In genomic region chr6:33319939-33320314, GRCh38 we compare ENCODE assay signal across 9 cellular contexts. TPM values are rescaled to one million over a fixed set of nuclear protein-coding genes. Genes with fewer than 3 reads are reported as not detected.
DNase-seq lines count a peak whose midpoint lies in the region; ATAC-seq and TF ChIP-seq lines count a peak whose summit lies in the region.
"Had no signal": no experiment of that assay in that cellular context is flagged by ENCODE, and none has a peak within 500 bp of the region (broad histone marks: within the 10 kb centered on the region; RNA-seq: fewer than 3 reads in every experiment).

No MANE protein-coding gene starts in this region.

- CTCF ChIA-PET in BJ (lab: Yijun Ruan, JAX): no interaction called here

- H3K4me1 ChIP-seq in breast epithelium: peaks cover 0 to 57% of the 10 kb centered on the region in 2 donors

- no peaks in the 10 kb centered on the region for H3K9me3 ChIP-seq in breast epithelium

- POLR2A ChIA-PET in BJ (lab: Charles Lee): no interaction called here

- H3K36me3 Mint-ChIP-seq in IgD-negative memory B cell (peaks cover 6% of the 10 kb centered on the region), nephron (ENCODE audit: low read depth) (peaks cover 24% of the 10 kb centered on the region)

- intact Hi-C loops in breast epithelium (cut with DNase I; ENCODE audit: low total_unique reads): no loop called here

- no peak for DNase-seq in BJ (ENCODE audit: low read depth)
- no peak for DNase-seq in breast epithelium (ENCODE audit: low spot score in 2 of 2)
- no peak for DNase-seq in kidney tubule cell (ENCODE audit: low spot score)
- no peak for DNase-seq in AG08395 (ENCODE audit: low spot score)
- DNase-seq: GF-D8 had no signal

- no peaks in the 10 kb centered on the region for H3K27me3 Mint-ChIP-seq in IgD-negative memory B cell
- H3K27me3 Mint-ChIP-seq in nephron (ENCODE audit: low read depth): no peaks in the 10 kb centered on the region

- peaks cover 21% of the 10 kb centered on the region for H3K36me3 ChIP-seq in BJ (ENCODE audit: control insufficient read depth, insufficient read depth, low read length)
- H3K36me3 ChIP-seq in breast epithelium: no peaks in the 10 kb centered on the region

- H3K9me3 Mint-ChIP-seq in IgD-negative memory B cell (no peaks in the 10 kb centered on the region), nephron (no peaks in the 10 kb centered on the region)

- H3K27ac Mint-ChIP-seq in IgD-negative memory B cell (peak overlapping the region in 2 of 3 donors; percentile 72 to 98), nephron (peak overlapping the region; percentile 64 to 98 (median 91))

- TF ChIP-seq CTCF in BJ (IDR thresholded peaks at IDR 0.05; ENCODE audit: insufficient read depth, low read depth, low read length) (no peak), breast epithelium (IDR thresholded peaks at IDR 0.05) (no peak), nephron (IDR thresholded peaks at IDR 0.05; ENCODE audit: unreplicated experiment in 3 of 3) (no peak)

- TF ChIP-seq POLR2A in breast epithelium (IDR thresholded peaks at IDR 0.05): no peak

- H3K27me3 ChIP-seq in BJ (ENCODE audit: control insufficient read depth, insufficient read depth, low read length): no peaks in the 10 kb centered on the region
- H3K27me3 ChIP-seq in breast epithelium: no peaks in the 10 kb centered on the region

- H3K4me3 ChIP-seq in BJ (ENCODE audit: low read depth, low read length): peak overlapping the region; percentile 18; the same call in 1 of the 2 replicates
- peak overlapping the region in 2 of 3 donors; percentile 4 to 85 for H3K4me3 ChIP-seq in breast epithelium

- H3K4me1 Mint-ChIP-seq in IgD-negative memory B cell (peaks cover 18 to 51% (median 44%) of the 10 kb centered on the region in 3 donors), nephron (peaks cover 66% of the 10 kb centered on the region)

- H3K4me3 Mint-ChIP-seq in IgD-negative memory B cell: peak overlapping the region; percentile 30 to 95 (median 58)
- peak overlapping the region; percentile 88 to 97 (median 96) for H3K4me3 Mint-ChIP-seq in nephron

- H3K27ac ChIP-seq in breast epithelium: peak overlapping the region; percentile 92 to 96

- ATAC-seq in GM18502 (IDR thresholded peaks at IDR 0.05; ENCODE audit: poor library complexity, unreplicated experiment) (no peak), HG02981 (IDR thresholded peaks at IDR 0.05; ENCODE audit: unreplicated experiment) (no peak)

RNA-seq across cellular contexts. Expression of gene ZBTB22, which starts 2.4 kb away (rescaled TPM):
- polyA plus RNA-seq in BJ (2011; rRNA removed) (10.6 and 13.6 TPM in 2 replicates), IgD-negative memory B cell (14.8 TPM)
- polyA minus RNA-seq in BJ (2011; rRNA and poly(A)+ RNA removed): 11.8 and 18.2 TPM in 2 replicates
- 10 to 100 TPM; 12.6 to 27.2 (median 18.7) TPM for total RNA-seq in breast epithelium

RNA-seq across cellular contexts. Expression of gene DAXX, which starts 2.8 kb away (rescaled TPM):
- polyA plus RNA-seq in BJ (2011; rRNA removed) (37.5 and 46.9 TPM in 2 replicates), IgD-negative memory B cell (144 TPM)
- polyA minus RNA-seq in BJ (2011; rRNA and poly(A)+ RNA removed): 11.8 and 18.3 TPM in 2 replicates
- 10 to 100 TPM; 39.0 to 56.3 (median 39.8) TPM for total RNA-seq in breast epithelium

RNA-seq across cellular contexts. Expression of gene TAPBP, which starts 6.0 kb away (rescaled TPM):
- 23.1 and 37.9 TPM in 2 replicates for polyA plus RNA-seq in BJ (2011; rRNA removed)
- polyA minus RNA-seq in BJ (2011; rRNA and poly(A)+ RNA removed): 21.8 and 33.1 TPM in 2 replicates
- 605 TPM for polyA plus RNA-seq in IgD-negative memory B cell
- total RNA-seq in breast epithelium: 10 to 100 TPM; 38.6 to 67.8 (median 43.6) TPM

RNA-seq across cellular contexts. Expression of gene RGL2, which starts 21.2 kb away (rescaled TPM):
- polyA plus RNA-seq in BJ (2011; rRNA removed) (24.2 and 35.2 TPM in 2 replicates), IgD-negative memory B cell (19.0 TPM)
- 25.3 and 28.3 TPM in 2 replicates for polyA minus RNA-seq in BJ (2011; rRNA and poly(A)+ RNA removed)
- 100 to 1,000 TPM in 2 of 3 donors, 10 to 100 TPM in 1; 38.9 to 151 (median 103) TPM for total RNA-seq in breast epithelium

RNA-seq across cellular contexts. Expression of gene PFDN6, which starts 30.5 kb away (rescaled TPM):
- 49.0 and 55.5 TPM in 2 replicates for polyA plus RNA-seq in BJ (2011; rRNA removed)
- 7.4 and 10.3 TPM in 2 replicates for polyA minus RNA-seq in BJ (2011; rRNA and poly(A)+ RNA removed)
- polyA plus RNA-seq in IgD-negative memory B cell: 49.3 TPM
- 10 to 100 TPM; 23.3 to 28.6 (median 26.9) TPM for total RNA-seq in breast epithelium

Comparison
In these comparisons a context has a peak if more than half of its experiments do, and no peak if none do; other contexts are left out.
1. RNA of gene TAPBP, which starts 6.0 kb away (polyA plus RNA-seq): 605 TPM in IgD-negative memory B cell (single experiment); 23.1 to 37.9 TPM in BJ; every median in the first group is over 10 times any median in the second.